16 cellular contexts compared by ENCODE assay signal in genomic region chr7:1383398-1384112, GRCh38.
A peak's percentile ranks its signal among the peaks of the same experiment; 100 is the strongest.
DNase-seq lines count a peak whose midpoint lies in the region; ATAC-seq and TF ChIP-seq lines count a peak whose summit lies in the region.
"Had no signal": no experiment of that assay in that cellular context is flagged by ENCODE, and none has a peak within 500 bp of the region (broad histone marks: within the 10 kb centered on the region; RNA-seq: fewer than 3 reads in every experiment).

No MANE protein-coding gene starts in this region.

- H4K91ac ChIP-seq in IMR-90 (ENCODE audit: insufficient read depth, low read depth, low read length): no peak overlapping the region

- 83% methylated on average over 30 of the region's 30 CpGs for WGBS in right cardiac atrium
- 71% methylated on average over 19 of the region's 30 CpGs; no CpG with 5 or more reads in 1 of the 2 experiments for WGBS in IMR-90 (ENCODE audit: extremely low coverage in 2 of 2, insufficient read length in 1 of 2), 2 experiments
- whole genome bisulfite sequencing in spleen, 5 donors: 81 to 86% (median 84%) methylated on average over 28 to 30 of the region's 30 CpGs

- no peak overlapping the region for H3K4me2 ChIP-seq in IMR-90 (ENCODE audit: low read depth, low read length)

- H3K4ac ChIP-seq in IMR-90 (ENCODE audit: low read depth, low read length): no peak overlapping the region

- no peak overlapping the region for H2BK20ac ChIP-seq in IMR-90 (ENCODE audit: low read depth, low read length)

- TF ChIP-seq POLR2A in IMR-90 (IDR thresholded peaks at IDR 0.05; ENCODE audit: low read depth, low read length): no peak
- no peak for TF ChIP-seq POLR2A in spleen (IDR thresholded peaks at IDR 0.05)

- no peaks in the 10 kb centered on the region for H4K20me1 ChIP-seq in IMR-90 (ENCODE audit: insufficient read depth, low read length)

- H3K36me3 ChIP-seq in right atrium auricular region: no peaks in the 10 kb centered on the region
- no peaks in the 10 kb centered on the region for H3K36me3 ChIP-seq in IMR-90 (ENCODE audit: control insufficient read depth, insufficient read depth, low read length)
- H3K36me3 ChIP-seq in spleen: no peaks in the 10 kb centered on the region

- H3K14ac ChIP-seq in IMR-90 (replicated peaks; ENCODE audit: low read depth, low read length): no peak overlapping the region

- CTCF ChIA-PET in IMR-90 (lab: Yijun Ruan, JAX): no interaction called here

- no peak overlapping the region for H3K27ac ChIP-seq in right cardiac atrium (ENCODE audit: low read length)
- no peak overlapping the region for H3K27ac ChIP-seq in right atrium auricular region
- H3K27ac ChIP-seq in IMR-90 (ENCODE audit: insufficient read depth, low read length): no peak overlapping the region
- no peak overlapping the region for H3K27ac ChIP-seq in spleen
- H3K27ac ChIP-seq: C4-2B, GM23248, HL-60 had no signal

- H3K27me3 ChIP-seq in right cardiac atrium (ENCODE audit: control insufficient read depth, insufficient read depth): no peaks in the 10 kb centered on the region
- no peaks in the 10 kb centered on the region for H3K27me3 ChIP-seq in right atrium auricular region
- peaks cover 60% of the 10 kb centered on the region for H3K27me3 ChIP-seq in IMR-90 (ENCODE audit: control insufficient read depth, insufficient read depth, low read length)
- peaks cover 0 to 97% (median 38%) of the 10 kb centered on the region in 7 donors for H3K27me3 ChIP-seq in spleen (replicated peaks in 1 of 7)

- ATAC-seq in right cardiac atrium (no peak), IMR-90 (ENCODE audit: low read depth) (no peak), GM18868 (IDR thresholded peaks at IDR 0.05; ENCODE audit: unreplicated experiment) (no peak)

- POLR2A ChIA-PET in IMR-90 (lab: Charles Lee; ENCODE audit: unreplicated experiment): no interaction called here

- H3K79me1 ChIP-seq in IMR-90 (ENCODE audit: low read depth in 1 of 2, low read length in 2 of 2): no peaks in the 10 kb centered on the region

- H2AFZ ChIP-seq in IMR-90 (replicated peaks; ENCODE audit: low read length, poor library complexity): peak overlapping the region; percentile 11
- H2AFZ ChIP-seq: GM23248 had no signal

- no peak overlapping the region for H3K9ac ChIP-seq in IMR-90 (ENCODE audit: low read depth, low read length)
- H3K9ac ChIP-seq: GM23248 had no signal

- no TSS peak for BruUV-seq in IMR-90 (replicated peaks; lab: Mats Ljungman, UMichigan)

- no peak overlapping the region for H3K4me3 ChIP-seq in right cardiac atrium (ENCODE audit: low read length)
- H3K4me3 ChIP-seq in right atrium auricular region: no peak overlapping the region
- H3K4me3 ChIP-seq in IMR-90 (ENCODE audit: insufficient read depth, low read depth, low read length): no peak overlapping the region
- H3K4me3 ChIP-seq in spleen: no peak overlapping the region
- H3K4me3 ChIP-seq: GM23248 had no signal

- no peak for TF ChIP-seq RAD21 in IMR-90 (IDR thresholded peaks at IDR 0.05; ENCODE audit: low read length)

- H2BK5ac ChIP-seq in IMR-90 (ENCODE audit: low read depth, low read length, poor library complexity, severe bottlenecking): no peak overlapping the region

- no peak overlapping the region for H2BK15ac ChIP-seq in IMR-90 (ENCODE audit: low read depth, low read length)

- H3K4me1 ChIP-seq in right cardiac atrium (ENCODE audit: control insufficient read depth, insufficient read depth, low read length) (no peaks in the 10 kb centered on the region), right atrium auricular region (no peaks in the 10 kb centered on the region), IMR-90 (ENCODE audit: control insufficient read depth, insufficient read depth, low read length) (no peaks in the 10 kb centered on the region), spleen (no peaks in the 10 kb centered on the region)

- H3K9me1 ChIP-seq in IMR-90 (ENCODE audit: insufficient read depth, low read length): no peaks in the 10 kb centered on the region

- H3K9me3 ChIP-seq in right cardiac atrium (ENCODE audit: control insufficient read depth, low read length) (no peaks in the 10 kb centered on the region), right atrium auricular region (no peaks in the 10 kb centered on the region), IMR-90 (ENCODE audit: control insufficient read depth, insufficient read depth, low read length) (no peaks in the 10 kb centered on the region), spleen (peaks cover 0 to 6% (median 0%) of the 10 kb centered on the region in 8 donors)

- TF ChIP-seq CTCF in right atrium auricular region (IDR thresholded peaks at IDR 0.05) (no peak), IMR-90 (conservative IDR thresholded peaks at IDR 0.05; ENCODE audit: low read depth, low read length) (no peak), spleen (IDR thresholded peaks at IDR 0.05 in 8 of 11, conservative IDR thresholded peaks at IDR 0.05 in 3 of 11) (no peak)

- in situ Hi-C loops in IMR-90 (cut with MboI; ENCODE audit: low sequenced_read_pairs): no loop called here

- dilution Hi-C loops in IMR-90 (cut with HindIII; ENCODE audit: low sequenced_read_pairs, unreplicated experiment): no loop called here

- intact Hi-C loops in right cardiac atrium (cut with DNase I) (no loop called here), IMR-90 (cut with micrococcal nuclease) (no loop called here), spleen (cut with DNase I; ENCODE audit: low total_unique reads) (no loop called here)

- H2BK120ac ChIP-seq in IMR-90 (ENCODE audit: low read depth, low read length): no peak overlapping the region

- no peak overlapping the region for H2AK9ac ChIP-seq in IMR-90 (replicated peaks; ENCODE audit: low read depth, low read length, poor library complexity)

- no peak overlapping the region for H3K56ac ChIP-seq in IMR-90 (ENCODE audit: extremely low read depth, insufficient read depth, low read length)

- H2AK5ac ChIP-seq in IMR-90 (ENCODE audit: low read depth, low read length): no peak overlapping the region

- DNase-seq in right cardiac atrium: peak in 2 of 3 donors; percentile 30 to 32
- no peak for DNase-seq in right atrium auricular region (ENCODE audit: low spot score)
- DNase-seq in IMR-90: no peak
- DNase-seq in spleen: peak; percentile 66
- no peak for DNase-seq in glomerular visceral epithelial cell (ENCODE audit: extremely low spot score)
- DNase-seq: CD4-positive, alpha-beta T cell; DMS153; DMS79; GDM1; GM23248; HCEC 1CT; HFFc6; KBM-7 had no signal

- H3K23ac ChIP-seq in IMR-90 (ENCODE audit: low read depth, low read length): no peak overlapping the region

- H3K18ac ChIP-seq in IMR-90 (ENCODE audit: low read depth, low read length): no peak overlapping the region

- H4K5ac ChIP-seq in IMR-90 (ENCODE audit: low read depth, low read length): no peak overlapping the region

- no peak overlapping the region for H4K8ac ChIP-seq in IMR-90 (ENCODE audit: low read depth in 2 of 2, low read length in 2 of 2)

TF ChIP-seq in IMR-90, 13 proteins besides CTCF, POLR2A, EP300 and RAD21:
- no peak for TF ChIP-seq MAFK (IDR thresholded peaks at IDR 0.05; ENCODE audit: low read depth, low read length)
- no peak for TF ChIP-seq NFE2L2 (IDR thresholded peaks at IDR 0.05; ENCODE audit: low read depth, low read length)
- no peak for TF ChIP-seq CEBPB (IDR thresholded peaks at IDR 0.05; ENCODE audit: low read depth, low read length)
- no peak for TF ChIP-seq USF2 (IDR thresholded peaks at IDR 0.05; ENCODE audit: low read depth, low read length)
- TF ChIP-seq BHLHE40 (IDR thresholded peaks at IDR 0.05; ENCODE audit: low read depth, low read length): no peak
- no peak for TF ChIP-seq RFX5 (IDR thresholded peaks at IDR 0.05; ENCODE audit: low read depth, low read length)
- TF ChIP-seq CHD1 (IDR thresholded peaks at IDR 0.05; ENCODE audit: low read depth, low read length): no peak
- TF ChIP-seq MXI1 (IDR thresholded peaks at IDR 0.05; ENCODE audit: borderline replicate concordance, low read depth, low read length): no peak
- no peak for TF ChIP-seq FOS (IDR thresholded peaks at IDR 0.05; ENCODE audit: low read depth, low read length)
- no peak for TF ChIP-seq ELK1 (IDR thresholded peaks at IDR 0.05; ENCODE audit: borderline replicate concordance, low read depth, low read length)
- TF ChIP-seq RCOR1 (IDR thresholded peaks at IDR 0.05; ENCODE audit: insufficient replicate concordance, low read length): no peak
- no peak for TF ChIP-seq MAZ (IDR thresholded peaks at IDR 0.05; ENCODE audit: borderline replicate concordance, low read depth, low read length)
- TF ChIP-seq SMC3 (IDR thresholded peaks at IDR 0.05; ENCODE audit: low read depth, low read length): no peak

Comparison
In these comparisons a context has a peak if more than half of its experiments do, and no peak if none do; other contexts are left out.
1. DNase-seq: peak in right cardiac atrium (2 of 3) and spleen (single experiment); none in right atrium auricular region (single experiment), IMR-90 (single experiment) and glomerular visceral epithelial cell (single experiment).